Comparison of ENCODE assay signal across 8 cellular contexts in genomic region chr10:73096041-73096451, GRCh38.
A peak's percentile ranks its signal among the peaks of the same experiment; 100 is the strongest.
DNase-seq lines count a peak whose midpoint lies in the region; ATAC-seq lines count a peak whose summit lies in the region.

No MANE protein-coding gene starts in this region.

- no peaks in the 10 kb centered on the region for H3K4me1 ChIP-seq in mucosa of stomach (ENCODE audit: control insufficient read depth, insufficient read depth, low read length)

- no peaks in the 10 kb centered on the region for H3K27me3 ChIP-seq in mucosa of stomach (ENCODE audit: control insufficient read depth, insufficient read depth, low read length)

- H3K36me3 ChIP-seq in mucosa of stomach (ENCODE audit: control insufficient read depth, insufficient read depth, low read length): no peaks in the 10 kb centered on the region

- peak; percentile 37 for ATAC-seq in HG03025 (IDR thresholded peaks at IDR 0.05; ENCODE audit: low FRiP score, unreplicated experiment)

- H3K4me3 ChIP-seq in mucosa of stomach (ENCODE audit: low read length): peak overlapping the region; percentile 53

- peak overlapping the region; percentile 70 for H3K27ac ChIP-seq in epithelial cell of prostate

- peak overlapping the region; percentile 85 for H3K9ac ChIP-seq in mucosa of stomach (ENCODE audit: low read length)

- DNase-seq in NCI-H524 (lab: John Stamatoyannopoulos, UW) (peak; percentile 4 to 16), NCI-H524 treated with DMSO at 0.1 percent for 48 hours (lab: John Stamatoyannopoulos, UW) (no peak), NOMO-1 treated with dmso at 0.1 percent for 144 hours (lab: John Stamatoyannopoulos, UW; ENCODE audit: unreplicated experiment) (peak; percentile 51), activated T-cell treated with anti-CD3 and anti-CD28 coated beads for 24 hours (ENCODE audit: low read depth) (peak; percentile 61), epithelial cell of prostate (ENCODE audit: low read depth, low spot score) (no peak)
- DNase-seq in stimulated activated CD8-positive, alpha-beta memory T cell treated with anti-CD3 and anti-CD28 coated beads, Interleukin-7, amount 100 ng/mL, for 48 hours (ENCODE audit: extremely low read depth in 1 of 2, low read depth in 1 of 2): peak; percentile 53 to 64

- H3K9me3 ChIP-seq in mucosa of stomach (ENCODE audit: control insufficient read depth, low read length): no peaks in the 10 kb centered on the region

Comparison
In these comparisons a context has a peak if more than half of its experiments do, and no peak if none do; other contexts are left out.
1. DNase-seq: peak in NCI-H524 (2 of 2), NOMO-1 treated with dmso at 0.1 percent for 144 hours (single experiment), activated T-cell treated with anti-CD3 and anti-CD28 coated beads for 24 hours (single experiment) and stimulated activated CD8-positive, alpha-beta memory T cell treated with anti-CD3 and anti-CD28 coated beads, Interleukin-7, amount 100 ng/mL, for 48 hours (2 of 2); none in NCI-H524 treated with DMSO at 0.1 percent for 48 hours (single experiment) and epithelial cell of prostate (single experiment).